ENCODE assay signal across 9 cellular contexts in the genomic region with DNA sequence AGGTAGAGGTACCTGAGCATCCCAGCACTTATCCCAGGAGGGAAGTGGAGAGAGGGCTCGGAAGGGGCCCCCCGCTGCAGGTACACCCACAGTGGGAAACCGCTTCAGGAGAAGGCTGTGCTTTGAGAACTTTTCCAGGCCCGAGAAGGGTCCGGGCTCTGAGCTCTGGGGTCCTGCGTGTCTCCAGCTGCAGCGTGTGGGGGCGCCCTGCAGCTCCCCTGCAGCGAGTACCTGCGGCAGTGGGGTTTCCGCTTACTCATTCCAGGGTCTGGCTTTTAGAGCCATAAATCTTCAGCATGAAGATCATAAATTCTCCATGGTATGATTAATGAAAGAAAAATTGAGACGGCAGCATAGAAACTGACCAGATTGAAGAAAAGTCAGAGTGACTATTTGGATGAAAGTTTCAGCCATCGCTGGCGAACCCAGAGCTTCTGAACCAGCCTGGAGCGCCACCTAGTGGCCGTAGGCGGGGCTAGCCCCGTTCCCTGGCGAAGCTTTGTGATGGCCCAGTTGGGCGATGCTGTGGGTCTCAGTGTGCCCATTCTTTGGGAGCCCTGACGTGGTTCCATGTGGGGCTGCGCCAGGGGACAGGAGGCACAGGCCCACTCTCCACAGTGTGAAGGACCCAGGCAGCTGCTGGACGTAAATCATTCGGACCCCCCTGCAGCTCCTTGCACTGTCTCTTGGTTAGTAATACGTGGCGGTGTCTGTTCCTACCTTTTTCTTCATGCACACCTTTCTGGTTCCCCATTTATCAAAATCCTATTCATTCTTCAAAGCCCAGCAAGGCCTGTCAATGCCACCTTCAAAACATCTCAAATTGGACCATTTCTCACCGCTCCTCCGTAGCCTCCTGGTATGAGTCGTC.
DNase-seq lines count a peak whose midpoint lies in the region; ATAC-seq, FAIRE-seq and TF ChIP-seq lines count a peak whose summit lies in the region.
"Had no signal": no experiment of that assay in that cellular context is flagged by ENCODE, and none has a peak within 500 bp of the region (broad histone marks: within the 10 kb centered on the region; RNA-seq: fewer than 3 reads in every experiment).

No MANE protein-coding gene starts in this region.

- no peak overlapping the region for H3K9ac ChIP-seq in SK-N-SH

- no peaks in the 10 kb centered on the region for H3K9me3 ChIP-seq in SK-N-SH

- intact Hi-C loops in head of caudate nucleus (cut with DNase I) = loop anchor here (5.0 kb wide), 1 partner anchor 203 kb away; no protein-coding TSS in a partner anchor
- intact Hi-C loops in posterior vena cava (cut with DNase I) = loop anchor here (2.0 to 10.0 kb wide), 3 partner anchors 139 to 201 kb away; partner anchors contain the start of gene TSPAN9 (in 1 of the 2)

- ATAC-seq in HG03108 (IDR thresholded peaks at IDR 0.05; ENCODE audit: unreplicated experiment) = no peak

- H3K4me2 ChIP-seq in SK-N-SH = no peak overlapping the region

- WGBS in SK-N-SH (ENCODE audit: low lambda C conversion rate) = 62% methylated on average over 23 of the region's 29 CpGs

- H3K36me3 ChIP-seq in SK-N-SH (replicated peaks in 1 of 2; ENCODE audit: control insufficient read depth in 1 of 2, insufficient read depth in 2 of 2, low read length in 1 of 2) = no peaks in the 10 kb centered on the region

- H3K4me3 Mint-ChIP-seq in activated naive CD4-positive, alpha-beta T cell treated with anti-CD3 and anti-CD28 coated beads, Interleukin-2, amount 10 ng/mL, durations not matched to agents 7 days and 5 days = no peak overlapping the region

- no peaks in the 10 kb centered on the region for H3F3A ChIP-seq in SK-N-SH (replicated peaks; ENCODE audit: insufficient read depth)

- no peak overlapping the region for H3K27ac Mint-ChIP-seq in activated naive CD4-positive, alpha-beta T cell treated with anti-CD3 and anti-CD28 coated beads, Interleukin-2, amount 10 ng/mL, durations not matched to agents 7 days and 5 days

- H3K4me1 ChIP-seq in SK-N-SH (ENCODE audit: control insufficient read depth in 1 of 2, insufficient read depth in 2 of 2, low read depth in 1 of 2, low read length in 1 of 2) = peaks cover 0 to 2% of the 10 kb centered on the region in 2 experiments; a peak in 1 of 4 replicates

- H3K79me2 ChIP-seq in SK-N-SH (ENCODE audit: insufficient read depth) = no peaks in the 10 kb centered on the region

- peak; percentile 98 for TF ChIP-seq RAD21 in SK-N-SH (IDR thresholded peaks at IDR 0.05; ENCODE audit: low read length)

- TF ChIP-seq EP300 in SK-N-SH (IDR thresholded peaks at IDR 0.05; ENCODE audit: borderline replicate concordance in 1 of 2, low read depth in 1 of 2, low read length in 1 of 2) = no peak

- H3K9me3 Mint-ChIP-seq in activated naive CD4-positive, alpha-beta T cell treated with anti-CD3 and anti-CD28 coated beads, Interleukin-2, amount 10 ng/mL, durations not matched to agents 7 days and 5 days = no peaks in the 10 kb centered on the region

- peak; percentile 97 for TF ChIP-seq CTCF in SK-N-SH (IDR thresholded peaks at IDR 0.05)

- no peak overlapping the region for H2AFZ ChIP-seq in SK-N-SH (ENCODE audit: low read depth)

- peak; percentile 93 for FAIRE-seq in urothelium cell line (lab: Jason Lieb, UNC)
- FAIRE-seq: islet of Langerhans had no signal

- POLR2A ChIA-PET in SK-N-SH (lab: Yijun Ruan, JAX) = interaction anchor here (1.1 to 1.3 kb wide), 2 partner anchors 11 to 140 kb away, joined by 3 read pairs; no protein-coding TSS in a partner anchor

- H3K27me3 ChIP-seq in SK-N-SH (ENCODE audit: insufficient read depth) = no peaks in the 10 kb centered on the region

- H3K9me2 ChIP-seq in SK-N-SH = no peaks in the 10 kb centered on the region

- no peaks in the 10 kb centered on the region for H3K36me3 Mint-ChIP-seq in activated naive CD4-positive, alpha-beta T cell treated with anti-CD3 and anti-CD28 coated beads, Interleukin-2, amount 10 ng/mL, durations not matched to agents 7 days and 5 days

- peak; percentile 93 for DNase-seq in GM03348 (ENCODE audit: low spot score)
- peak; percentile 56 for DNase-seq in KBM-7
- DNase-seq in SK-N-SH = peak; percentile 91
- peak; percentile 78 for DNase-seq in activated naive CD4-positive, alpha-beta T cell treated with anti-CD3 and anti-CD28 coated beads, Interleukin-2, amount 10 ng/mL, durations not matched to agents 7 days and 5 days
- peak; percentile 40 to 92 (median 81) for DNase-seq in head of caudate nucleus
- DNase-seq in posterior vena cava (ENCODE audit: low spot score) = peak; percentile 92
- DNase-seq in urothelium cell line (ENCODE audit: low spot score) = peak; percentile 89

- H4K20me1 ChIP-seq in SK-N-SH (ENCODE audit: insufficient read depth) = no peaks in the 10 kb centered on the region

- in situ Hi-C loops in KBM-7 (cut with MboI; ENCODE audit: low pct_unique_long_range_greater_than_20kb, low sequenced_read_pairs) = loop anchor here (10.0 kb wide), 1 partner anchor 141 kb away; no protein-coding TSS in a partner anchor

- no peak overlapping the region; a peak in 1 of 4 replicates for H3K4me3 ChIP-seq in SK-N-SH (ENCODE audit: low read depth in 2 of 2, low read length in 1 of 2)

- CTCF ChIA-PET in SK-N-SH (lab: Yijun Ruan, JAX) = interaction anchor here (0.6 to 13.4 kb wide), 74 partner anchors 9 to 529 kb away, joined by 3 to 368 read pairs (median 6); no protein-coding TSS in a partner anchor
- CTCF ChIA-PET in activated naive CD4-positive, alpha-beta T cell treated with anti-CD3 and anti-CD28 coated beads, Interleukin-2, amount 10 ng/mL, durations not matched to agents 7 days and 5 days (lab: Charles Lee) = interaction anchor here (0.8 to 5.2 kb wide), 26 partner anchors 9 to 210 kb away, joined by 3 to 58 read pairs (median 3); no protein-coding TSS in a partner anchor

- H3K27ac ChIP-seq in SK-N-SH (ENCODE audit: low read depth in 2 of 2, low read length in 1 of 2) = no peak overlapping the region

- peaks cover 2% of the 10 kb centered on the region for H3K4me1 Mint-ChIP-seq in activated naive CD4-positive, alpha-beta T cell treated with anti-CD3 and anti-CD28 coated beads, Interleukin-2, amount 10 ng/mL, durations not matched to agents 7 days and 5 days

- peaks cover 22% of the 10 kb centered on the region for H3K27me3 Mint-ChIP-seq in activated naive CD4-positive, alpha-beta T cell treated with anti-CD3 and anti-CD28 coated beads, Interleukin-2, amount 10 ng/mL, durations not matched to agents 7 days and 5 days

TF ChIP-seq in SK-N-SH, 30 proteins besides CTCF, POLR2A, EP300 and RAD21:
- TF ChIP-seq NRF1 (IDR thresholded peaks at IDR 0.05; ENCODE audit: low read depth, low read length) (peak; percentile 17; the same call in 1 of the 2 replicates), CHD2 (IDR thresholded peaks at IDR 0.05; ENCODE audit: low read length, partially characterized antibody) (peak; percentile 44), SMC3 (IDR thresholded peaks at IDR 0.05; ENCODE audit: low read depth, low read length) (peak; percentile 99), IRF3 (IDR thresholded peaks at IDR 0.05; ENCODE audit: low read depth, low read length) (0 out of 2 replicates have a peak, but pooled peaks have one; percentile 16)
- TF ChIP-seq, protein P1, sequence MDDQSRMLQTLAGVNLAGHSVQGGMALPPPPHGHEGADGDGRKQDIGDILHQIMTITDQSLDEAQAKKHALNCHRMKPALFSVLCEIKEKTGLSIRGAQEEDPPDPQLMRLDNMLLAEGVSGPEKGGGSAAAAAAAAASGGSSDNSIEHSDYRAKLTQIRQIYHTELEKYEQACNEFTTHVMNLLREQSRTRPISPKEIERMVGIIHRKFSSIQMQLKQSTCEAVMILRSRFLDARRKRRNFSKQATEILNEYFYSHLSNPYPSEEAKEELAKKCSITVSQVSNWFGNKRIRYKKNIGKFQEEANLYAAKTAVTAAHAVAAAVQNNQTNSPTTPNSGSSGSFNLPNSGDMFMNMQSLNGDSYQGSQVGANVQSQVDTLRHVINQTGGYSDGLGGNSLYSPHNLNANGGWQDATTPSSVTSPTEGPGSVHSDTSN (IDR thresholded peaks at IDR 0.05) = no peak
